8 cellular contexts compared by ENCODE assay signal in the genomic region with DNA sequence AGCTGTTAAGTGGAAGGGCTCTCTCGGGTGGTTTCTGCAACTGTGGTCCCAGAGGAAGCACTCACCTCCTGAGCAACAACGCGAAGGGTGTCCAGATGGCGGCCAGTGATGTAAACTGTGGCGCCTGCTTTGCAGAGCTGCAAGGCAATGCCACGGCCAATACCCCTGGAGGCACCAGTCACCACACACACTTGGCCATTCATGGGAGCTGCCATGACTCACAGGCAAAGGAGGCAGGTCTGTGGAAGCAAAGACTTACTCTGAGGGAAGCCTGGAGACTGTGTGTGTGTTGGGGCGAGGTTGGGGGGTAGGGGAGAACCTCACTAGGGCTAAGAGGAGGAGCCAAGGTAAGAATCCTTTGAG. TPM values are rescaled to one million over a fixed set of nuclear protein-coding genes. Genes with fewer than 3 reads are reported as not detected.
A peak's percentile ranks its signal among the peaks of the same experiment; 100 is the strongest.
DNase-seq lines count a peak whose midpoint lies in the region; ATAC-seq, FAIRE-seq and TF ChIP-seq lines count a peak whose summit lies in the region.

No MANE protein-coding gene starts in this region.

- peak; percentile 13 for FAIRE-seq in GM12891 (lab: Jason Lieb, UNC)
- FAIRE-seq in RCC 7860 (lab: Jason Lieb, UNC): no peak

- H3K27ac ChIP-seq in A673 (ENCODE audit: low read depth, low read length, poor library complexity, severe bottlenecking) (peak overlapping the region; percentile 82), endodermal cell (ENCODE audit: low read depth, low read length) (no peak overlapping the region)
- peak overlapping the region; percentile 97 for H3K27ac ChIP-seq in naive thymus-derived CD4-positive, alpha-beta T cell (ENCODE audit: low read depth, low read length)

- H3K27me3 Mint-ChIP-seq in endodermal cell (ENCODE audit: insufficient read depth): no peaks in the 10 kb centered on the region
- no peaks in the 10 kb centered on the region for H3K27me3 Mint-ChIP-seq in naive thymus-derived CD4-positive, alpha-beta T cell

- no peaks in the 10 kb centered on the region for H3K9me3 ChIP-seq in A673 (ENCODE audit: low read depth, low read length, poor library complexity, severe bottlenecking)
- no peaks in the 10 kb centered on the region for H3K9me3 ChIP-seq in endodermal cell (ENCODE audit: control insufficient read depth, low read length)
- no peaks in the 10 kb centered on the region for H3K9me3 ChIP-seq in naive thymus-derived CD4-positive, alpha-beta T cell (ENCODE audit: control insufficient read depth in 2 of 3, low read length in 3 of 3)

- H3K4me1 Mint-ChIP-seq in endodermal cell: peaks cover 16% of the 10 kb centered on the region
- H3K4me1 Mint-ChIP-seq in naive thymus-derived CD4-positive, alpha-beta T cell: peaks cover 28 to 67% (median 55%) of the 10 kb centered on the region in 7 donors

- 81 to 85% methylated on average over 6 to 7 of the region's 7 CpGs for WGBS in endodermal cell (ENCODE audit: insufficient coverage in 1 of 2, insufficient read length in 1 of 2), 2 experiments

- peak overlapping the region; percentile 89 for H3K4me3 Mint-ChIP-seq in endodermal cell
- peak overlapping the region; percentile 89 to 97 (median 94) for H3K4me3 Mint-ChIP-seq in naive thymus-derived CD4-positive, alpha-beta T cell

- DNase-seq in A673 (ENCODE audit: low spot score): peak; percentile 20
- no peak for DNase-seq in GM12891 (ENCODE audit: insufficient read length, low spot score)
- peak; percentile 59 for DNase-seq in RCC 7860 (ENCODE audit: low spot score)
- peak; percentile 63 for DNase-seq in endodermal cell
- DNase-seq in naive thymus-derived CD4-positive, alpha-beta T cell: peak in 1 of 9 donors; percentile 26
- no peak for DNase-seq in HuH-7 (ENCODE audit: low spot score)

- H3K36me3 ChIP-seq in A673 (ENCODE audit: insufficient read depth, low read length, poor library complexity, severe bottlenecking) (peaks cover 23% of the 10 kb centered on the region), endodermal cell (ENCODE audit: control insufficient read depth, insufficient read depth, low read length) (peaks cover 44% of the 10 kb centered on the region)
- peaks cover 24 to 43% (median 31%) of the 10 kb centered on the region in 3 experiments for H3K36me3 ChIP-seq in naive thymus-derived CD4-positive, alpha-beta T cell (ENCODE audit: control insufficient read depth in 2 of 3, insufficient read depth in 3 of 3, low read length in 3 of 3)

- H3K27me3 ChIP-seq in A673 (replicated peaks; ENCODE audit: insufficient read depth, low read depth, low read length, poor library complexity) (no peaks in the 10 kb centered on the region), endodermal cell (ENCODE audit: control insufficient read depth, insufficient read depth, low read length, poor library complexity, severe bottlenecking) (no peaks in the 10 kb centered on the region)
- no peaks in the 10 kb centered on the region for H3K27me3 ChIP-seq in naive thymus-derived CD4-positive, alpha-beta T cell (ENCODE audit: control insufficient read depth in 2 of 2, insufficient read depth in 2 of 2, low read length in 2 of 2)

- TF ChIP-seq POLR2A in GM12891 (IDR thresholded peaks at IDR 0.05; ENCODE audit: low read depth, low read length): no peak

- POLR2A ChIA-PET in A673 (lab: Charles Lee; ENCODE audit: low non-redundant PET): no interaction called here
- POLR2A ChIA-PET in naive thymus-derived CD4-positive, alpha-beta T cell (lab: Charles Lee): interaction anchor here (0.6 to 8.7 kb wide), 14 partner anchors 8 to 132 kb away, joined by 3 to 125 read pairs (median 5); partner anchors contain the start of genes CIDEB, GMPR2, IPO4 and KHNYN

- TF ChIP-seq CTCF in A673 (conservative IDR thresholded peaks at IDR 0.05; ENCODE audit: low read depth, low read length) (no peak), endodermal cell (conservative IDR thresholded peaks at IDR 0.05) (no peak)

- H3K9ac ChIP-seq in endodermal cell (ENCODE audit: extremely low read depth, low read length, poor library complexity, severe bottlenecking): peak overlapping the region; percentile 64

- CTCF ChIA-PET in A673 (lab: Charles Lee): interaction anchor here (1.2 to 1.7 kb wide), 2 partner anchors 10 to 56 kb away, joined by 7 to 9 read pairs; partner anchors contain the start of gene TINF2
- CTCF ChIA-PET in naive thymus-derived CD4-positive, alpha-beta T cell (lab: Charles Lee): interaction anchor here (0.9 to 9.4 kb wide), 9 partner anchors 9 to 132 kb away, joined by 3 to 140 read pairs (median 7); partner anchors contain the start of genes CIDEB, LTB4R, LTB4R2 and TINF2

- no peaks in the 10 kb centered on the region for H3K9me3 Mint-ChIP-seq in endodermal cell
- peaks cover 0 to 5% (median 0%) of the 10 kb centered on the region in 11 donors for H3K9me3 Mint-ChIP-seq in naive thymus-derived CD4-positive, alpha-beta T cell

- no TSS peak for BruUV-seq in A673 (replicated peaks; lab: Mats Ljungman, UMichigan)

- H3K27ac Mint-ChIP-seq in endodermal cell: peak overlapping the region; percentile 97
- peak overlapping the region; percentile 91 to 98 (median 96) for H3K27ac Mint-ChIP-seq in naive thymus-derived CD4-positive, alpha-beta T cell

- ATAC-seq in naive thymus-derived CD4-positive, alpha-beta T cell: peak; percentile 6
- ATAC-seq in HG02642 (IDR thresholded peaks at IDR 0.05; ENCODE audit: poor library complexity, unreplicated experiment) (no peak), GM18867 (IDR thresholded peaks at IDR 0.05; ENCODE audit: unreplicated experiment) (no peak)

- peaks cover 40% of the 10 kb centered on the region for H3K36me3 Mint-ChIP-seq in endodermal cell (ENCODE audit: low read depth)
- peaks cover 0 to 38% (median 13%) of the 10 kb centered on the region in 5 donors for H3K36me3 Mint-ChIP-seq in naive thymus-derived CD4-positive, alpha-beta T cell

- intact Hi-C loops in A673 (cut with micrococcal nuclease; ENCODE audit: unreplicated experiment): loop anchor here (5.0 kb wide), 1 partner anchor 242 kb away; no protein-coding TSS in a partner anchor
- intact Hi-C loops in naive thymus-derived CD4-positive, alpha-beta T cell (cut with micrococcal nuclease): loop anchor here (1.0 to 5.0 kb wide), 13 partner anchors 9 to 287 kb away; partner anchors contain the start of genes RABGGTA (in 2 of the 2), CHMP4A (in 1 of the 2), DCAF11 (in 1 of the 2) and GMPR2 (in 1 of the 2)

- H3K4me3 ChIP-seq in A673 (ENCODE audit: low read depth, low read length, poor library complexity, severe bottlenecking): peak overlapping the region; percentile 92
- H3K4me3 ChIP-seq in endodermal cell (ENCODE audit: low read length): peak overlapping the region; percentile 92
- H3K4me3 ChIP-seq in naive thymus-derived CD4-positive, alpha-beta T cell (ENCODE audit: low read length): peak overlapping the region; percentile 83

- H3K4me1 ChIP-seq in A673 (ENCODE audit: insufficient read depth, low read length, poor library complexity, severe bottlenecking) (no peaks in the 10 kb centered on the region), endodermal cell (ENCODE audit: control insufficient read depth, insufficient read depth, low read length) (no peaks in the 10 kb centered on the region)
- H3K4me1 ChIP-seq in naive thymus-derived CD4-positive, alpha-beta T cell (ENCODE audit: control insufficient read depth in 2 of 2, insufficient read depth in 2 of 2, low read length in 2 of 2): peaks cover 19 to 43% of the 10 kb centered on the region in 2 donors

TF ChIP-seq in GM12891, 5 proteins besides CTCF, POLR2A, EP300 and RAD21:
- no peak for TF ChIP-seq POU2F2 (IDR thresholded peaks at IDR 0.05; ENCODE audit: low read depth, low read length)
- TF ChIP-seq SPI1 (IDR thresholded peaks at IDR 0.05; ENCODE audit: low read depth, low read length): no peak
- no peak for TF ChIP-seq PAX5 (IDR thresholded peaks at IDR 0.05; ENCODE audit: insufficient read depth, low read length, severe bottlenecking)
- TF ChIP-seq TAF1 (IDR thresholded peaks at IDR 0.05; ENCODE audit: low read depth, low read length): no peak
- no peak for TF ChIP-seq POLR2AphosphoS5 (IDR thresholded peaks at IDR 0.05; ENCODE audit: low read depth, low read length)
TF ChIP-seq in GM12891: peak in this region for 0.

RNA-seq across cellular contexts. Expression of gene DHRS1, which starts 0.7 kb away (rescaled TPM):
- total RNA-seq in A673 (2021) (13.3 and 14.5 TPM in 2 replicates), endodermal cell (10 to 100 TPM; 21.2 to 22.5 TPM)
- 20.1 TPM for polyA plus RNA-seq in GM12891 (2012; ENCODE audit: low read depth, missing spikeins)
- polyA plus RNA-seq in endodermal cell (2013, experiment 1 of 2): 21.2 TPM
- polyA plus RNA-seq in endodermal cell (2013, experiment 2 of 2): 19.5 TPM
- 10 to 100 TPM; 25.2 to 37.0 (median 33.3) TPM for total RNA-seq in naive thymus-derived CD4-positive, alpha-beta T cell
- 10 to 100 TPM; 21.3 to 38.4 TPM for polyA plus RNA-seq in naive thymus-derived CD4-positive, alpha-beta T cell

RNA-seq across cellular contexts. Expression of gene NOP9, which starts 0.8 kb away (rescaled TPM):
- total RNA-seq in A673 (2021) (34.0 and 37.1 TPM in 2 replicates), endodermal cell (10 to 100 TPM; 31.1 to 32.0 TPM)
- polyA plus RNA-seq in GM12891 (2012; ENCODE audit: low read depth, missing spikeins): 17.3 TPM
- 22.2 TPM for polyA plus RNA-seq in endodermal cell (2013, experiment 1 of 2)
- 19.9 TPM for polyA plus RNA-seq in endodermal cell (2013, experiment 2 of 2)
- 10 to 100 TPM; 22.7 to 39.5 (median 29.8) TPM for total RNA-seq in naive thymus-derived CD4-positive, alpha-beta T cell
- 1 to 10 TPM; 1.7 to 1.8 TPM for polyA plus RNA-seq in naive thymus-derived CD4-positive, alpha-beta T cell

RNA-seq across cellular contexts. Expression of gene CIDEB, which starts 8.9 kb away (rescaled TPM):
- total RNA-seq in A673 (2021) (0.42 TPM in 1 of 2 replicates, not detected in the other), endodermal cell (1 to 10 TPM in 1 of 2 donors, under 1 TPM in 1; 0.97 to 3.1 TPM)
- polyA plus RNA-seq in GM12891 (2012; ENCODE audit: low read depth, missing spikeins): 8.8 TPM
- polyA plus RNA-seq in endodermal cell (2013, experiment 1 of 2): 0.43 TPM
- polyA plus RNA-seq in endodermal cell (2013, experiment 2 of 2): 0.50 TPM
- total RNA-seq in naive thymus-derived CD4-positive, alpha-beta T cell: 10 to 100 TPM; 16.4 to 31.5 (median 22.7) TPM
- polyA plus RNA-seq in naive thymus-derived CD4-positive, alpha-beta T cell: 10 to 100 TPM; 18.7 to 19.3 TPM

RNA-seq across cellular contexts. Expression of gene LTB4R2, which starts 11.1 kb away (rescaled TPM):
- 7.6 and 9.0 TPM in 2 replicates for total RNA-seq in A673 (2021)
- 2.9 TPM for polyA plus RNA-seq in GM12891 (2012; ENCODE audit: low read depth, missing spikeins)
- total RNA-seq in endodermal cell: 1 to 10 TPM; 7.4 to 9.5 TPM
- 5.6 TPM for polyA plus RNA-seq in endodermal cell (2013, experiment 1 of 2)
- 4.8 TPM for polyA plus RNA-seq in endodermal cell (2013, experiment 2 of 2)
- total RNA-seq in naive thymus-derived CD4-positive, alpha-beta T cell: 10 to 100 TPM; 13.9 to 26.8 (median 17.5) TPM
- polyA plus RNA-seq in naive thymus-derived CD4-positive, alpha-beta T cell: 1 to 10 TPM; 2.1 to 2.7 TPM

RNA-seq across cellular contexts. Expression of gene LTB4R, which starts 12.4 kb away (rescaled TPM):
- 6.6 and 8.9 TPM in 2 replicates for total RNA-seq in A673 (2021)
- 5.5 TPM for polyA plus RNA-seq in GM12891 (2012; ENCODE audit: low read depth, missing spikeins)
- total RNA-seq in endodermal cell: 1 to 10 TPM; 6.4 to 6.6 TPM
- 5.4 TPM for polyA plus RNA-seq in endodermal cell (2013, experiment 1 of 2)
- polyA plus RNA-seq in endodermal cell (2013, experiment 2 of 2): 5.0 TPM
- total RNA-seq in naive thymus-derived CD4-positive, alpha-beta T cell: 10 to 100 TPM; 14.1 to 28.8 (median 26.3) TPM
- polyA plus RNA-seq in naive thymus-derived CD4-positive, alpha-beta T cell: 1 to 10 TPM; 9.1 to 9.4 TPM

Comparison
In these comparisons a context has a peak if more than half of its experiments do, and no peak if none do; other contexts are left out.
1. DNase-seq: peak in A673 (single experiment), RCC 7860 (single experiment) and endodermal cell (single experiment); none in GM12891 (single experiment) and HuH-7 (single experiment).
2. RNA of gene CIDEB, which starts 8.9 kb away (total RNA-seq): 16.4 to 31.5 TPM in naive thymus-derived CD4-positive, alpha-beta T cell; 0.97 to 3.1 TPM in endodermal cell and 0.42 TPM in A673; every median in the first group is over 4 times any median in the second.
3. Peak in every context shown above with its lines, with median percentiles within 50 percentile points of each other: H3K4me3 ChIP-seq.